In genomic region chr11:43962383-43962969, GRCh38 we compare ENCODE assay signal across 17 cellular contexts. TPM values are rescaled to one million over a fixed set of nuclear protein-coding genes. Genes with fewer than 3 reads are reported as not detected.
DNase-seq lines count a peak whose midpoint lies in the region; ATAC-seq and TF ChIP-seq lines count a peak whose summit lies in the region.
"Had no signal": no experiment of that assay in that cellular context is flagged by ENCODE, and none has a peak within 500 bp of the region (broad histone marks: within the 10 kb centered on the region; RNA-seq: fewer than 3 reads in every experiment).

No MANE protein-coding gene starts in this region.

- H3K9me3 ChIP-seq in HAP-1 (no peaks in the 10 kb centered on the region), SJCRH30 (replicated peaks) (no peaks in the 10 kb centered on the region), stomach (peaks cover 0 to 6% (median 0%) of the 10 kb centered on the region in 4 donors)

- intact Hi-C loops in stomach (cut with DNase I; ENCODE audit: low total_unique reads), result no loop called here

- DNase-seq in HAP-1 (ENCODE audit: low spot score in 2 of 2) (peak; percentile 23 to 24), SJCRH30 (peak; percentile 56 to 79), glutamatergic neuron (no peak), skeletal muscle cell (ENCODE audit: low read depth) (no peak), AG20443 (ENCODE audit: low spot score) (no peak), stomach (no peak)
- DNase-seq: activated CD4-positive, alpha-beta T cell treated with anti-CD3 and anti-CD28 coated beads, Interleukin-2, amount 10 ng/mL, durations not matched to agents 7 days and 5 days; activated T-cell treated with anti-CD3 and anti-CD28 coated beads, Interleukin-2, amount 50 U/mL, for 72 hours; CD4-positive, alpha-beta T cell; effector CD8-positive, alpha-beta T cell; MG63; naive B cell; NCI-H446; right lobe of liver had no signal

- H3K27me3 ChIP-seq in HAP-1 (ENCODE audit: low read depth) (peaks cover 16% of the 10 kb centered on the region), SJCRH30 (no peaks in the 10 kb centered on the region), stomach (peaks cover 0 to 6% (median 0%) of the 10 kb centered on the region in 3 donors)
- H3K27me3 ChIP-seq: gastroesophageal sphincter, right lobe of liver had no signal

- H3K4me3 Mint-ChIP-seq in glutamatergic neuron (ENCODE audit: unreplicated experiment), result no peak overlapping the region
- H3K4me3 Mint-ChIP-seq: activated CD4-positive, alpha-beta T cell treated with anti-CD3 and anti-CD28 coated beads, Interleukin-2, amount 10 ng/mL, durations not matched to agents 7 days and 5 days; activated T-cell treated with anti-CD3 and anti-CD28 coated beads, Interleukin-2, amount 50 U/mL, for 72 hours; CD4-positive, alpha-beta T cell; naive B cell had no signal

- H3K36me3 ChIP-seq in HAP-1 (replicated peaks) (no peaks in the 10 kb centered on the region), SJCRH30 (no peaks in the 10 kb centered on the region), stomach (no peaks in the 10 kb centered on the region)
- H3K36me3 ChIP-seq: gastroesophageal sphincter, MG63, right lobe of liver had no signal

- TF ChIP-seq POLR2A in stomach (IDR thresholded peaks at IDR 0.05), result no peak

- TF ChIP-seq EP300 in stomach (IDR thresholded peaks at IDR 0.05), result no peak

- H3K27ac Mint-ChIP-seq in glutamatergic neuron (ENCODE audit: unreplicated experiment), result peak overlapping the region; percentile 11
- H3K27ac Mint-ChIP-seq: activated CD4-positive, alpha-beta T cell treated with anti-CD3 and anti-CD28 coated beads, Interleukin-2, amount 10 ng/mL, durations not matched to agents 7 days and 5 days; activated T-cell treated with anti-CD3 and anti-CD28 coated beads, Interleukin-2, amount 50 U/mL, for 72 hours; CD4-positive, alpha-beta T cell; naive B cell had no signal

- peaks cover 5% of the 10 kb centered on the region for H3K36me3 Mint-ChIP-seq in glutamatergic neuron (ENCODE audit: unreplicated experiment)
- H3K36me3 Mint-ChIP-seq: naive B cell had no signal

- peaks cover 4% of the 10 kb centered on the region for H3K27me3 Mint-ChIP-seq in glutamatergic neuron (ENCODE audit: unreplicated experiment)

- peaks cover 16% of the 10 kb centered on the region for H3K4me1 Mint-ChIP-seq in glutamatergic neuron (ENCODE audit: low read depth, unreplicated experiment)
- H3K4me1 Mint-ChIP-seq: activated CD4-positive, alpha-beta T cell treated with anti-CD3 and anti-CD28 coated beads, Interleukin-2, amount 10 ng/mL, durations not matched to agents 7 days and 5 days; naive B cell had no signal

- in situ Hi-C loops in HAP-1 (cut with MboI; ENCODE audit: low sequenced_read_pairs), result no loop called here

- H3K9me3 Mint-ChIP-seq in glutamatergic neuron (ENCODE audit: unreplicated experiment), result peaks cover 2% of the 10 kb centered on the region
- H3K9me3 Mint-ChIP-seq: activated CD4-positive, alpha-beta T cell treated with anti-CD3 and anti-CD28 coated beads, Interleukin-2, amount 10 ng/mL, durations not matched to agents 7 days and 5 days; activated T-cell treated with anti-CD3 and anti-CD28 coated beads, Interleukin-2, amount 50 U/mL, for 72 hours; CD4-positive, alpha-beta T cell had no signal

- H3K4me1 ChIP-seq in HAP-1 (peaks cover 9% of the 10 kb centered on the region; the same call in 1 of the 2 replicates), SJCRH30 (peaks cover 8% of the 10 kb centered on the region; the same call in 1 of the 2 replicates), stomach (peaks cover 0 to 13% (median 4%) of the 10 kb centered on the region in 4 donors)
- H3K4me1 ChIP-seq: right lobe of liver had no signal

- H3K4me3 ChIP-seq in HAP-1, result no peak overlapping the region
- peak overlapping the region; percentile 39 for H3K4me3 ChIP-seq in SJCRH30
- peak overlapping the region; percentile 10 for H3K4me3 ChIP-seq in skeletal muscle cell (ENCODE audit: low read depth, low read length)
- H3K4me3 ChIP-seq in stomach, result no peak overlapping the region
- H3K4me3 ChIP-seq: gastroesophageal sphincter, MG63, right lobe of liver had no signal

- 14 to 20% (median 17%) methylated on average over 8 to 9 of the region's 9 CpGs for WGBS in stomach, 5 donors

- peak overlapping the region; percentile 36; the same call in 1 of the 2 replicates for H3K27ac ChIP-seq in SJCRH30
- H3K27ac ChIP-seq in stomach, result peak overlapping the region in 2 of 5 donors; percentile 3 to 5
- H3K27ac ChIP-seq: gastroesophageal sphincter, right lobe of liver had no signal

- no peak for ATAC-seq in GM18867 (IDR thresholded peaks at IDR 0.05; ENCODE audit: unreplicated experiment)
- ATAC-seq in GM21529 (IDR thresholded peaks at IDR 0.05; ENCODE audit: unreplicated experiment), result no peak
- ATAC-seq: activated T-cell treated with anti-CD3 and anti-CD28 coated beads, Interleukin-2, amount 50 U/mL, for 72 hours; gastroesophageal sphincter; right lobe of liver had no signal

- TF ChIP-seq CTCF in glutamatergic neuron (IDR thresholded peaks at IDR 0.05; ENCODE audit: partially characterized antibody, unreplicated experiment) (no peak), stomach (IDR thresholded peaks at IDR 0.05) (no peak)

RNA-seq across cellular contexts. Expression of gene C11orf96, which starts 20.0 kb away (rescaled TPM):
- total RNA-seq in SJCRH30 (2014; rRNA removed; shearing (Covaris generic)), result 2.1 and 3.4 TPM in 2 replicates
- 74.9 TPM for total RNA-seq in glutamatergic neuron (ENCODE audit: unreplicated experiment)
- total RNA-seq in stomach, result 100 to 1,000 TPM in 1 of 5 donors, 10 to 100 TPM in 4; 32.1 to 273 (median 55.4) TPM
- polyA plus RNA-seq in stomach, result 100 to 1,000 TPM in 2 of 3 donors, 10 to 100 TPM in 1; 77.2 to 140 (median 131) TPM
- total RNA-seq: activated CD4-positive, alpha-beta T cell treated with anti-CD3 and anti-CD28 coated beads, Interleukin-2, amount 10 ng/mL, durations not matched to agents 7 days and 5 days; CD4-positive, alpha-beta T cell had no signal

Comparison
In these comparisons a context has a peak if more than half of its experiments do, and no peak if none do; other contexts are left out.
1. DNase-seq: peak in HAP-1 (2 of 2) and SJCRH30 (2 of 2); none in glutamatergic neuron (single experiment), skeletal muscle cell (single experiment), AG20443 (single experiment) and stomach (single experiment).
2. H3K4me3 ChIP-seq: peak in SJCRH30 (single experiment) and skeletal muscle cell (single experiment); none in HAP-1 (single experiment) and stomach (0 of 4).